Comparison of ENCODE assay signal across 18 cellular contexts in the genomic region with DNA sequence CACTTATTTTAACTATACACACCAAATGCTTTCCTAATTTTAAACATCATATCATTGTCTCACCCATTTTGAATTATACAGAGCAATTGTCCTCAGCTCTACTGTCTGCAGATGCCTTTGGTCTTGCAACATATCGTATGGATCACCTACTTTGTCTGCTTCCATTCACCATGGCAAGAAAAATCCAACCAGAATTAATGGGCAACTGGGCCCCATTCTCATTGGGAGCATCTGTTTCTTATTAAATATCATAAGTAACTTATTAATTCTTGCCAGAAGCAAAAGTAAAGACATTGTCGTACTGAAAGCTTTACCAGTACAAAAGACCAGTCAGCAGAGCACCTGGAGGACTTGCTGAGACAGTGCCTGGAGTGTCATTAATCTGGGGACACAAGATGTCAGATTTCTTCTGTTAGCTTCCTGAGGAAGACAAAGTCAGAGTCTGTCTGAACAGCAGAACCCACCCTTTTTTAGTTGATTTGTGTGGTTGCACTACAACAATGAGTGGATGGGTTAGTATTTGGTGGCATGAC.
"Had no signal": no experiment of that assay in that cellular context is flagged by ENCODE, and none has a peak within 500 bp of the region (broad histone marks: within the 10 kb centered on the region; RNA-seq: fewer than 3 reads in every experiment).

No MANE protein-coding gene starts in this region.

- H3K27me3 Mint-ChIP-seq: activated naive CD4-positive, alpha-beta T cell treated with anti-CD3 and anti-CD28 coated beads, Interleukin-2, amount 50 U/mL, for 24 hours; type B pancreatic cell had no signal

- DNase-seq: activated CD4-positive, alpha-beta T cell treated with anti-CD3 and anti-CD28 coated beads, Interleukin-2, amount 50 U/mL, for 4 hours; activated gamma-delta T cell; adrenal gland; effector CD4-positive, alpha-beta T cell; heart left ventricle; mesendoderm; natural killer cell; pancreas; right lobe of liver; stimulated activated CD4-positive, alpha-beta T cell treated with anti-CD3 and anti-CD28 coated beads, Interleukin-4, amount 100 ng/mL, for 24 hours; T-helper 2 cell; testis had no signal

- H3K27ac Mint-ChIP-seq: activated naive CD4-positive, alpha-beta T cell treated with anti-CD3 and anti-CD28 coated beads, Interleukin-2, amount 50 U/mL, for 24 hours; natural killer cell; stimulated activated effector memory CD8-positive, alpha-beta T cell treated with anti-CD3 and anti-CD28 coated beads, Interleukin-12 subunit alpha, Interleukin-12 subunit beta, amount 100 ng/mL, for 72 hours; type B pancreatic cell had no signal

- H3K27me3 ChIP-seq: adrenal gland, breast epithelium, esophagus muscularis mucosa, heart left ventricle, neutrophil, pancreas, right lobe of liver, testis had no signal

- H3K4me1 Mint-ChIP-seq: activated naive CD4-positive, alpha-beta T cell treated with anti-CD3 and anti-CD28 coated beads, Interleukin-2, amount 50 U/mL, for 24 hours; natural killer cell; stimulated activated effector memory CD8-positive, alpha-beta T cell treated with anti-CD3 and anti-CD28 coated beads, Interleukin-12 subunit alpha, Interleukin-12 subunit beta, amount 100 ng/mL, for 72 hours had no signal

- ATAC-seq: heart left ventricle; natural killer cell; pancreas; right lobe of liver; stimulated activated effector memory CD8-positive, alpha-beta T cell treated with anti-CD3 and anti-CD28 coated beads, Interleukin-12 subunit alpha, Interleukin-12 subunit beta, amount 100 ng/mL, for 72 hours had no signal

- H3K36me3 Mint-ChIP-seq: activated naive CD4-positive, alpha-beta T cell treated with anti-CD3 and anti-CD28 coated beads, Interleukin-2, amount 50 U/mL, for 24 hours; stimulated activated effector memory CD8-positive, alpha-beta T cell treated with anti-CD3 and anti-CD28 coated beads, Interleukin-12 subunit alpha, Interleukin-12 subunit beta, amount 100 ng/mL, for 72 hours; type B pancreatic cell had no signal

- H3K9me3 ChIP-seq: adrenal gland, breast epithelium, esophagus muscularis mucosa, heart left ventricle, neutrophil, pancreas, right lobe of liver, testis had no signal

- H3K4me3 Mint-ChIP-seq: activated naive CD4-positive, alpha-beta T cell treated with anti-CD3 and anti-CD28 coated beads, Interleukin-2, amount 50 U/mL, for 24 hours; natural killer cell; stimulated activated effector memory CD8-positive, alpha-beta T cell treated with anti-CD3 and anti-CD28 coated beads, Interleukin-12 subunit alpha, Interleukin-12 subunit beta, amount 100 ng/mL, for 72 hours; type B pancreatic cell had no signal

- H3K36me3 ChIP-seq: adrenal gland, breast epithelium, esophagus muscularis mucosa, heart left ventricle, neutrophil, pancreas, right lobe of liver had no signal

- H3K4me3 ChIP-seq: adrenal gland, breast epithelium, esophagus muscularis mucosa, heart left ventricle, pancreas, right lobe of liver, testis had no signal
